ENCODE assay signal across 21 cellular contexts in the genomic region with DNA sequence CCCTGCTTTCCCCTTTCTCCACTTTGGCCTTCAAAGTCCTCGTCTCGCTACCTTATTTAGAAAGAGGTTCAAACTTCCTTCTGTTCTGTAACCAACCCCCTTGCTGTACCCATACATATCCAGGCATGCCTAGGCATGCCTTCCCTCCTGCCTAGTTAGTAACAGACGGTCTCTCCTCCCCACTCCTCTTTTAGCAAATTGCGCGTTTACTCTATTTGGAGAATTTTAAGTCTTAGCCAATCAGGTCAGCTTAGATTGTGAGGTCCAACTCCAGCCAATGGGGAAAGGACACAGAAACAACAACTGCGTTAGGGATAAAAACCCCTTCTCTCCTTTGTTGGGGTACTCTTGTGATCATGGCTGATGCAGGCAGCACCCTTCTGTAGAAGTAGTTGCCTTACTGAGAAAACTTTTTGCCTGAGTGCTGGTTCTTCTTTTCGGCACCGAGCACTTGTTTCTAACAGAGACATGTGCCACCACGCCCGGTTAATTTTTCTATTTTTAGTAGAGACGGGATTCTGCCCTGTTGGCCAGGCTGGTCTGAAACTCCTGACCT.
DNase-seq lines count a peak whose midpoint lies in the region; FAIRE-seq and TF ChIP-seq lines count a peak whose summit lies in the region.
"Had no signal": no experiment of that assay in that cellular context is flagged by ENCODE, and none has a peak within 500 bp of the region (broad histone marks: within the 10 kb centered on the region; RNA-seq: fewer than 3 reads in every experiment).

No MANE protein-coding gene starts in this region.

- H3K4me1 Mint-ChIP-seq in Caco-2 (ENCODE audit: low read depth, unreplicated experiment): peaks cover 20% of the 10 kb centered on the region
- H3K4me1 Mint-ChIP-seq in activated T-cell treated with anti-CD3 and anti-CD28 coated beads, Interleukin-2, amount 50 U/mL, for 24 hours (ENCODE audit: low read depth): no peaks in the 10 kb centered on the region
- H3K4me1 Mint-ChIP-seq: activated T-helper 17 cell treated with anti-CD3 and anti-CD28 coated beads, Interleukin-2, amount 50 U/mL, for 72 hours; IgD-negative memory B cell had no signal

- DNase-seq in Caco-2: no peak
- DNase-seq in ELF-1 (ENCODE audit: low read depth, low spot score): peak; percentile 19
- no peak for DNase-seq in erythroblast (lab: John Stamatoyannopoulos, UW)
- no peak for DNase-seq in MV-4-11 (lab: John Stamatoyannopoulos, UW)
- no peak for DNase-seq in activated T-cell treated with anti-CD3 and anti-CD28 coated beads, Interleukin-2, amount 50 U/mL, for 24 hours
- DNase-seq: gastrocnemius medialis; HFFc6; NCI-H1105; NCI-H2029 treated with DMSO at 0.1 percent for 48 hours; NCI-H510A; nucleus accumbens; stimulated activated naive CD4-positive, alpha-beta T cell treated with Interleukin-2 at 50 U/mL for 16 hours; testis; uterus had no signal

- POLR2A ChIA-PET in Caco-2 (lab: Charles Lee): no interaction called here

- CTCF ChIA-PET in Caco-2 (lab: Charles Lee): no interaction called here

- peak; percentile 33 for FAIRE-seq in TTC549 (lab: Jason Lieb, UNC)
- FAIRE-seq: GM12878 had no signal

- intact Hi-C loops in Caco-2 (cut with micrococcal nuclease; ENCODE audit: unreplicated experiment): no loop called here

- H3K36me3 ChIP-seq in Caco-2 (ENCODE audit: control insufficient read depth, insufficient read depth, low read length) (no peaks in the 10 kb centered on the region), iPS-15b (ENCODE audit: control insufficient read depth, insufficient read depth, low read length) (no peaks in the 10 kb centered on the region)
- H3K36me3 ChIP-seq: gastrocnemius medialis, uterus had no signal

- H3K4me1 ChIP-seq in Caco-2 (peaks cover 9% of the 10 kb centered on the region), iPS-15b (ENCODE audit: control insufficient read depth, insufficient read depth, low read length) (peaks cover 12% of the 10 kb centered on the region)
- H3K4me1 ChIP-seq: gastrocnemius medialis, testis, uterus had no signal

- BruUV-seq in Caco-2 (replicated peaks; lab: Mats Ljungman, UMichigan): no TSS peak

- no peak for TF ChIP-seq CTCF in Caco-2 (IDR thresholded peaks at IDR 0.05; ENCODE audit: insufficient read depth in 1 of 2, low read depth in 1 of 2, low read length in 1 of 2, severe bottlenecking in 1 of 2, unreplicated experiment in 1 of 2)

- peak overlapping the region; percentile 55 for H3K27ac Mint-ChIP-seq in Caco-2 (ENCODE audit: unreplicated experiment)
- H3K27ac Mint-ChIP-seq in activated T-cell treated with anti-CD3 and anti-CD28 coated beads, Interleukin-2, amount 50 U/mL, for 24 hours: no peak overlapping the region
- H3K27ac Mint-ChIP-seq: activated T-helper 17 cell treated with anti-CD3 and anti-CD28 coated beads, Interleukin-2, amount 50 U/mL, for 72 hours; HFFc6; IgD-negative memory B cell had no signal

- peak overlapping the region; percentile 54 for H3K9ac ChIP-seq in iPS-15b (ENCODE audit: low read depth, low read length)

- H3K9me3 Mint-ChIP-seq in Caco-2 (ENCODE audit: unreplicated experiment): peaks cover 24% of the 10 kb centered on the region
- H3K9me3 Mint-ChIP-seq in activated T-cell treated with anti-CD3 and anti-CD28 coated beads, Interleukin-2, amount 50 U/mL, for 24 hours: peaks cover 6% of the 10 kb centered on the region

- H3K4me3 Mint-ChIP-seq in Caco-2 (ENCODE audit: unreplicated experiment): no peak overlapping the region
- H3K4me3 Mint-ChIP-seq in activated T-cell treated with anti-CD3 and anti-CD28 coated beads, Interleukin-2, amount 50 U/mL, for 24 hours: no peak overlapping the region
- H3K4me3 Mint-ChIP-seq: activated T-helper 17 cell treated with anti-CD3 and anti-CD28 coated beads, Interleukin-2, amount 50 U/mL, for 72 hours; HFFc6; IgD-negative memory B cell had no signal

- no peaks in the 10 kb centered on the region for H3K9me3 ChIP-seq in Caco-2
- no peaks in the 10 kb centered on the region for H3K9me3 ChIP-seq in iPS-15b (ENCODE audit: control insufficient read depth, insufficient read depth, low read length)
- H3K9me3 ChIP-seq: gastrocnemius medialis, testis, uterus had no signal

- peaks cover 5% of the 10 kb centered on the region for H3K36me3 Mint-ChIP-seq in Caco-2 (ENCODE audit: insufficient read depth, unreplicated experiment)
- H3K36me3 Mint-ChIP-seq in activated T-cell treated with anti-CD3 and anti-CD28 coated beads, Interleukin-2, amount 50 U/mL, for 24 hours (ENCODE audit: low read depth): no peaks in the 10 kb centered on the region

- TF ChIP-seq POLR2A in erythroblast (IDR thresholded peaks at IDR 0.05; ENCODE audit: low read length): no peak

- no peaks in the 10 kb centered on the region for H3K27me3 Mint-ChIP-seq in Caco-2 (ENCODE audit: insufficient read depth, unreplicated experiment)
- peaks cover 14% of the 10 kb centered on the region for H3K27me3 Mint-ChIP-seq in activated T-cell treated with anti-CD3 and anti-CD28 coated beads, Interleukin-2, amount 50 U/mL, for 24 hours

- H3K4me3 ChIP-seq in Caco-2 (ENCODE audit: low read depth, low read length): no peak overlapping the region
- H3K4me3 ChIP-seq in iPS-15b (ENCODE audit: low read depth, low read length): no peak overlapping the region
- H3K4me3 ChIP-seq: coronary artery, gastrocnemius medialis, GM12878, hepatocyte, testis, uterus had no signal

- no peaks in the 10 kb centered on the region for H3K27me3 ChIP-seq in Caco-2 (replicated peaks; ENCODE audit: control insufficient read depth, insufficient read depth, low read length)
- H3K27me3 ChIP-seq in iPS-15b (ENCODE audit: control insufficient read depth, insufficient read depth, low read length): no peaks in the 10 kb centered on the region
- H3K27me3 ChIP-seq: gastrocnemius medialis, hepatocyte, testis, uterus had no signal
